In genomic region chr3:64591606-64592005, GRCh38 we compare ENCODE assay signal across 26 cellular contexts.
DNase-seq lines count a peak whose midpoint lies in the region; ATAC-seq, FAIRE-seq and TF ChIP-seq lines count a peak whose summit lies in the region.
"Had no signal": no experiment of that assay in that cellular context is flagged by ENCODE, and none has a peak within 500 bp of the region (broad histone marks: within the 10 kb centered on the region; RNA-seq: fewer than 3 reads in every experiment).

No MANE protein-coding gene starts in this region.

- no peaks in the 10 kb centered on the region for H3K9me3 Mint-ChIP-seq in nephron
- H3K9me3 Mint-ChIP-seq: CD8-positive, alpha-beta memory T cell had no signal

- no peak overlapping the region for H3K9ac ChIP-seq in GM12878 (ENCODE audit: control insufficient read depth, insufficient read depth, low read length)
- H3K9ac ChIP-seq: BLaER1 had no signal

- H3K4me1 ChIP-seq in GM12878 (ENCODE audit: control insufficient read depth, insufficient read depth, low read length) = no peaks in the 10 kb centered on the region
- H3K4me1 ChIP-seq: BLaER1 had no signal

- no peak overlapping the region for H3K4me2 ChIP-seq in GM12878 (ENCODE audit: control insufficient read depth, insufficient read depth)
- H3K4me2 ChIP-seq: BLaER1 had no signal

- no peaks in the 10 kb centered on the region for H3K36me3 ChIP-seq in GM12878 (ENCODE audit: control insufficient read depth in 2 of 2, insufficient read depth in 2 of 2, low read length in 1 of 2)
- H3K36me3 ChIP-seq: BLaER1 had no signal

- CTCF ChIA-PET in GM12878 (lab: Yijun Ruan, JAX) = no interaction called here

- H4K20me1 ChIP-seq in GM12878 (ENCODE audit: control insufficient read depth, insufficient read depth) = no peaks in the 10 kb centered on the region
- H4K20me1 ChIP-seq: BLaER1 had no signal

- no peak for FAIRE-seq in GM12878 (lab: Jason Lieb, UNC)
- FAIRE-seq: A204.1, GM12891, GM19239 had no signal

- no peak overlapping the region for H3K27ac ChIP-seq in GM12878 (ENCODE audit: control insufficient read depth, insufficient read depth)
- H3K27ac ChIP-seq: BLaER1 had no signal

- no peaks in the 10 kb centered on the region; a peak in 1 of 4 replicates for H3K27me3 ChIP-seq in GM12878 (replicated peaks in 1 of 2; ENCODE audit: control insufficient read depth in 2 of 2, insufficient read depth in 2 of 2, low read length in 1 of 2)
- H3K27me3 ChIP-seq: BE2C, BLaER1 had no signal

- peaks cover 57% of the 10 kb centered on the region for H3K36me3 Mint-ChIP-seq in nephron (ENCODE audit: low read depth)
- H3K36me3 Mint-ChIP-seq: CD14-positive monocyte; CD4-positive, alpha-beta memory T cell; CD4-positive, CD25-positive, alpha-beta regulatory T cell; CD8-positive, alpha-beta memory T cell had no signal

- SMC1A ChIA-PET in GM12878 (lab: Charles Lee; ENCODE audit: uncharacterized antibody, unreplicated experiment) = no interaction called here

- ATAC-seq in GM12878 = no peak

- WGBS in GM12878 (ENCODE audit: insufficient coverage, insufficient replicate concordance, low lambda C conversion rate, missing lambda C conversion rate) = 0% methylated on average over 1 of the region's 1 CpG

- H2AFZ ChIP-seq in GM12878 (ENCODE audit: control insufficient read depth, low read depth, low read length) = no peak overlapping the region

- TF ChIP-seq CTCF in GM12878 (IDR thresholded peaks at IDR 0.05 in 2 of 3, conservative IDR thresholded peaks at IDR 0.05 in 1 of 3; ENCODE audit: control insufficient read depth in 2 of 3, extremely low read depth in 1 of 3, insufficient read depth in 1 of 3, low read depth in 3 of 3, low read length in 3 of 3) (no peak), nephron (IDR thresholded peaks at IDR 0.05; ENCODE audit: unreplicated experiment in 3 of 3) (no peak)

- in situ Hi-C loops in GM12878 (cut with MboI) = no loop called here

- BruUV-seq in GM12878 (replicated peaks; lab: Mats Ljungman, UMichigan) = no TSS peak

- DNase-seq in NCI-H2227 (lab: John Stamatoyannopoulos, UW; ENCODE audit: unreplicated experiment) (peak; percentile 1), NCI-H2227 treated with DMSO at 0.1 percent for 48 hours (lab: John Stamatoyannopoulos, UW) (no peak), GM12878 (ENCODE audit: low read depth, low spot score) (no peak), T-helper 2 cell (no peak), SW 1271 (lab: John Stamatoyannopoulos, UW) (no peak)
- DNase-seq: 8988T; ACHN; BE2C; C1 segment of cervical spinal cord; CD4-positive, alpha-beta memory T cell; CD4-positive, CD25-positive, alpha-beta regulatory T cell; CD8-positive, alpha-beta memory T cell; COR-L47; DMS 273 treated with DMSO at 0.1 percent for 48 hours; DMS153; DMS53; DMS79; DND-41; EL; GDM1 had no signal

- H3K9me3 ChIP-seq in GM12878 (replicated peaks; ENCODE audit: control insufficient read depth, insufficient read depth, low read length) = no peaks in the 10 kb centered on the region
- H3K9me3 ChIP-seq: BE2C, BLaER1 had no signal

- POLR2A ChIA-PET in GM12878 (lab: Charles Lee) = no interaction called here

- intact Hi-C loops in GM12878 (cut with micrococcal nuclease; ENCODE audit: unreplicated experiment) = no loop called here

- H3K79me2 ChIP-seq in GM12878 (ENCODE audit: control insufficient read depth, insufficient read depth, low read length) = no peaks in the 10 kb centered on the region

- RAD21 ChIA-PET in GM12878 (lab: Charles Lee; ENCODE audit: unreplicated experiment) = no interaction called here

- TF ChIP-seq POLR2A in GM12878 (IDR thresholded peaks at IDR 0.05; ENCODE audit: low read depth, low read length) = no peak

- H3K27ac Mint-ChIP-seq in nephron = peak overlapping the region in 2 of 3 experiments; percentile 31 to 66
- H3K27ac Mint-ChIP-seq: CD14-positive monocyte; CD4-positive, alpha-beta memory T cell; CD4-positive, CD25-positive, alpha-beta regulatory T cell; CD8-positive, alpha-beta memory T cell had no signal

- H3K4me3 ChIP-seq in GM12878 = no peak overlapping the region
- H3K4me3 ChIP-seq: BLaER1 had no signal

- peaks cover 56% of the 10 kb centered on the region for H3K4me1 Mint-ChIP-seq in nephron
- H3K4me1 Mint-ChIP-seq: CD14-positive monocyte; CD4-positive, alpha-beta memory T cell; CD4-positive, CD25-positive, alpha-beta regulatory T cell; CD8-positive, alpha-beta memory T cell had no signal

- TF ChIP-seq EP300 in GM12878 (IDR thresholded peaks at IDR 0.05; ENCODE audit: borderline replicate concordance in 1 of 2, control insufficient read depth in 1 of 2, low read depth in 2 of 2, low read length in 2 of 2) = no peak

- TF ChIP-seq RAD21 in GM12878 (IDR thresholded peaks at IDR 0.05; ENCODE audit: insufficient read depth, low read depth, low read length) = no peak

- H3K4me3 Mint-ChIP-seq in nephron = no peak overlapping the region
- H3K4me3 Mint-ChIP-seq: CD14-positive monocyte; CD4-positive, alpha-beta memory T cell; CD4-positive, CD25-positive, alpha-beta regulatory T cell; CD8-positive, alpha-beta memory T cell had no signal

- no peaks in the 10 kb centered on the region for H3K27me3 Mint-ChIP-seq in nephron (ENCODE audit: low read depth)
- H3K27me3 Mint-ChIP-seq: CD4-positive, alpha-beta memory T cell; CD4-positive, CD25-positive, alpha-beta regulatory T cell; CD8-positive, alpha-beta memory T cell had no signal

TF ChIP-seq in GM12878, 131 proteins besides CTCF, POLR2A, EP300 and RAD21:
- TF ChIP-seq NFXL1 (IDR thresholded peaks at IDR 0.05; ENCODE audit: borderline replicate concordance) = 0 out of 2 replicates have a peak, but pooled peaks have one; percentile 33
- no peak for TF ChIP-seq FOXK2 (IDR thresholded peaks at IDR 0.05)
- TF ChIP-seq CEBPB (IDR thresholded peaks at IDR 0.05; ENCODE audit: borderline replicate concordance in 1 of 2, low read depth in 2 of 2, low read length in 2 of 2) = no peak
- TF ChIP-seq CREM (IDR thresholded peaks at IDR 0.05; ENCODE audit: low read depth) = no peak
- TF ChIP-seq ZBTB33 (IDR thresholded peaks at IDR 0.05) = no peak
- no peak for TF ChIP-seq ZBED1 (IDR thresholded peaks at IDR 0.05; ENCODE audit: borderline replicate concordance)
- no peak for TF ChIP-seq ZZZ3 (IDR thresholded peaks at IDR 0.05; ENCODE audit: control insufficient read depth, insufficient read length, low read depth)
